In the genomic region with DNA sequence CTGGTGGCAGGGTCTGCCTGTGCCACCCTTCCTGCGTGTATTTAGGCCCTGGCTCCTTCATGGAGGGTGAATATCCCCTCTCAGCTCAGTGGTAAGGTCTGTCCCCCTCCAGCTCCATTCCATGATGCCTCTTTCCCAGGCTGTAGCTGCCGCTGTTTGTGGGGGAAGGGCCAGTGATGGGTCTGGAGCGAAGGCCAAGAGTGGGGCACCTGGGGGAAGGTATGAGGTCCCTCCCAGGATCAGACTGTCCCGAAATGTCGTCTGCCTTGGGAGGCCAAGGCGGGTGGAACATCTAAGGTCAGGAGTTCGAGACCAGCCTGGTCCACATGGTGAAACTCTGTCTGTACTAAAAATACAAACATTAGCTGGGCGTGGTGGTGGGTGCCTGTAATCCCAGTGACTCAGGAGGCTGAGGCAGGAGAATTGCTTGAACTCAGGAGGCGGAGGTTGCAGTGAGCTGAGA, we compare ENCODE assay signal across 1 cellular context.
TF ChIP-seq lines count a peak whose summit lies in the region.

No MANE protein-coding gene starts in this region.

TF ChIP-seq in GM12878, 131 proteins besides CTCF, POLR2A, EP300 and RAD21:
- TF ChIP-seq POLR2AphosphoS5 (IDR thresholded peaks at IDR 0.05; ENCODE audit: low read length), result no peak
